Comparison of ENCODE assay signal across 1 cellular context in genomic region chr1:66426231-66426853, GRCh38.
TF ChIP-seq lines count a peak whose summit lies in the region.

No MANE protein-coding gene starts in this region.

TF ChIP-seq in H1, 55 proteins besides CTCF, POLR2A, EP300 and RAD21:
- TF ChIP-seq CBX5 (IDR thresholded peaks at IDR 0.05; ENCODE audit: low read depth, low read length) (no peak), CREB1 (IDR thresholded peaks at IDR 0.05) (no peak), MAX (IDR thresholded peaks at IDR 0.05) (no peak), SIN3A (conservative IDR thresholded peaks at IDR 0.05 in 1 of 2, IDR thresholded peaks at IDR 0.05 in 1 of 2; ENCODE audit: low read depth in 1 of 2, low read length in 2 of 2) (no peak), KDM5A (IDR thresholded peaks at IDR 0.05; ENCODE audit: low read length) (no peak), NRF1 (IDR thresholded peaks at IDR 0.05; ENCODE audit: low read depth, low read length) (no peak), JUND (IDR thresholded peaks at IDR 0.05; ENCODE audit: low read length) (no peak), CHD7 (IDR thresholded peaks at IDR 0.05; ENCODE audit: insufficient replicate concordance, low read length) (no peak), POLR2AphosphoS5 (IDR thresholded peaks at IDR 0.05; ENCODE audit: low read depth, low read length) (no peak), BACH1 (IDR thresholded peaks at IDR 0.05; ENCODE audit: low read length) (no peak), ATF2 (IDR thresholded peaks at IDR 0.05; ENCODE audit: low read length) (no peak), SUZ12 (IDR thresholded peaks at IDR 0.05; ENCODE audit: low read length) (no peak), TAF7 (optimal IDR thresholded peaks at IDR 0.05; ENCODE audit: borderline replicate concordance, low read depth, low read length) (no peak), SP2 (IDR thresholded peaks at IDR 0.05; ENCODE audit: low read length) (no peak), SIRT6 (IDR thresholded peaks at IDR 0.05; ENCODE audit: low read length) (no peak)
TF ChIP-seq in H1: peak in this region for 0.
